Comparison of ENCODE assay signal across 16 cellular contexts in the genomic region with DNA sequence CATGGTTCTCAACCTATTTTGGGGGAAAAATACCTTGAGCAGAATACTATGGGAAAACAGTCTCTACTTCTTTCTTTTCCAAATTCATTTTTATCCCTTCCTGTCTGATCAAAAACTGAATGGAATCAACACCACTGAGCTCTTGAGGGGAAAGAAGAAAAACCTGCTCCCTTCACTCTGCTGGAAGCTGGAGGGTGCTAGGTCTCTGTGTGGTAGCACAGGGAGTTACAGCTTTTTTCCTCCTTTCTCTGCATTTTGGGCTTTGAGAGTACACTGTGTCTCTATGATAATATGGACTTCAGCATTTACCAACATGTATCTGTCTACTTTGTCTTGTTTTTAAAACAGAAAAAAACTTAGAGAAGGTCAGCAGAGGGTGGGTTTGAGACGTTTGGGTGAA.
DNase-seq lines count a peak whose midpoint lies in the region; ATAC-seq and TF ChIP-seq lines count a peak whose summit lies in the region.
"Had no signal": no experiment of that assay in that cellular context is flagged by ENCODE, and none has a peak within 500 bp of the region (broad histone marks: within the 10 kb centered on the region; RNA-seq: fewer than 3 reads in every experiment).

No MANE protein-coding gene starts in this region.

- H3K36me3 ChIP-seq in H7 (replicated peaks; ENCODE audit: control insufficient read depth, insufficient read depth, low read length), result no peaks in the 10 kb centered on the region
- H3K36me3 ChIP-seq in OCI-LY7 (ENCODE audit: insufficient read depth, low read length), result no peaks in the 10 kb centered on the region
- H3K36me3 ChIP-seq in endodermal cell (ENCODE audit: control insufficient read depth, insufficient read depth, low read length), result no peaks in the 10 kb centered on the region
- no peaks in the 10 kb centered on the region for H3K36me3 ChIP-seq in testis (ENCODE audit: low read depth, missing control alignments)

- WGBS in endodermal cell (ENCODE audit: insufficient coverage in 1 of 2, insufficient read length in 1 of 2), 2 experiments, result 100% methylated on average over 1 of the region's 1 CpG; no CpG with 5 or more reads in 1 of the 2 experiments
- WGBS in testis, 2 donors, result 35 to 45% methylated on average over 1 of the region's 1 CpG

- H3K27ac Mint-ChIP-seq in endodermal cell, result no peak overlapping the region
- H3K27ac Mint-ChIP-seq: CD4-positive, alpha-beta memory T cell; H9 had no signal

- no peak overlapping the region for H3K27ac ChIP-seq in OCI-LY7 (ENCODE audit: low read depth, low read length, poor library complexity, severe bottlenecking)
- H3K27ac ChIP-seq in endodermal cell (ENCODE audit: low read depth, low read length), result no peak overlapping the region
- no peak overlapping the region for H3K27ac ChIP-seq in testis
- H3K27ac ChIP-seq in RWPE1, result no peak overlapping the region

- intact Hi-C loops in OCI-LY7 (cut with micrococcal nuclease; ENCODE audit: unreplicated experiment) (no loop called here), testis (cut with DNase I; ENCODE audit: low total_unique reads) (no loop called here)

- no peak overlapping the region for H3K9ac ChIP-seq in endodermal cell (ENCODE audit: extremely low read depth, low read length, poor library complexity, severe bottlenecking)

- H3K4me1 Mint-ChIP-seq in endodermal cell, result peaks cover 10% of the 10 kb centered on the region
- H3K4me1 Mint-ChIP-seq: CD4-positive, alpha-beta memory T cell had no signal

- H3K27me3 ChIP-seq in H7 (ENCODE audit: control insufficient read depth, insufficient read depth, low read length), result no peaks in the 10 kb centered on the region
- no peaks in the 10 kb centered on the region for H3K27me3 ChIP-seq in endodermal cell (ENCODE audit: control insufficient read depth, insufficient read depth, low read length, poor library complexity, severe bottlenecking)
- H3K27me3 ChIP-seq in testis, result no peaks in the 10 kb centered on the region

- ATAC-seq in HG02981 (IDR thresholded peaks at IDR 0.05; ENCODE audit: unreplicated experiment), result no peak
- ATAC-seq: HCT116 had no signal

- H2AFZ ChIP-seq in OCI-LY7 (ENCODE audit: low read length), result peak overlapping the region; percentile 22

- no peaks in the 10 kb centered on the region for H3K9me2 ChIP-seq in OCI-LY7 (ENCODE audit: insufficient read depth, low read length)

- no TSS peak for BruUV-seq in OCI-LY7 (replicated peaks; lab: Mats Ljungman, UMichigan)

- TF ChIP-seq CTCF in OCI-LY7 (conservative IDR thresholded peaks at IDR 0.05; ENCODE audit: low read length), result no peak
- TF ChIP-seq CTCF in endodermal cell (conservative IDR thresholded peaks at IDR 0.05), result peak; percentile 16
- no peak for TF ChIP-seq CTCF in testis (IDR thresholded peaks at IDR 0.05)
- TF ChIP-seq CTCF in RWPE1 (conservative IDR thresholded peaks at IDR 0.05; ENCODE audit: low read depth), result no peak

- no peak overlapping the region for H3K4me2 ChIP-seq in OCI-LY7 (ENCODE audit: low read length)

- H3K4me3 Mint-ChIP-seq in endodermal cell, result no peak overlapping the region
- H3K4me3 Mint-ChIP-seq: CD4-positive, alpha-beta memory T cell; H9 had no signal

- H3K4me3 ChIP-seq in H7 (ENCODE audit: insufficient read depth, low read depth, low read length), result no peak overlapping the region
- H3K4me3 ChIP-seq in OCI-LY7 (ENCODE audit: low read depth, low read length, poor library complexity, severe bottlenecking), result no peak overlapping the region
- no peak overlapping the region for H3K4me3 ChIP-seq in endodermal cell (ENCODE audit: low read length)
- H3K4me3 ChIP-seq in testis, result no peak overlapping the region

- H3K27me3 Mint-ChIP-seq in endodermal cell (ENCODE audit: insufficient read depth), result no peaks in the 10 kb centered on the region
- H3K27me3 Mint-ChIP-seq: CD4-positive, alpha-beta memory T cell had no signal

- H3K79me2 ChIP-seq in OCI-LY7 (ENCODE audit: insufficient read depth, low read depth, low read length), result no peaks in the 10 kb centered on the region

- H4K20me1 ChIP-seq in OCI-LY7 (ENCODE audit: insufficient read depth, low read length), result no peaks in the 10 kb centered on the region

- CTCF ChIA-PET in OCI-LY7 (lab: Charles Lee; ENCODE audit: unreplicated experiment), result no interaction called here
- CTCF ChIA-PET in RWPE1 (lab: Yijun Ruan, JAX), result no interaction called here

- H3K9me3 Mint-ChIP-seq in endodermal cell, result no peaks in the 10 kb centered on the region
- H3K9me3 Mint-ChIP-seq: H9 had no signal

- DNase-seq in H7, result peak; percentile 0
- DNase-seq in OCI-LY7 (ENCODE audit: low spot score), result no peak
- DNase-seq in endodermal cell, result no peak
- no peak for DNase-seq in testis
- DNase-seq in RWPE1 (ENCODE audit: low spot score), result no peak
- DNase-seq: C1 segment of cervical spinal cord; Calu3; CD4-positive, alpha-beta memory T cell; COR-L47; DMS79; EL; GF-D8; GOT3; H9 had no signal

- no peak for TF ChIP-seq POLR2A in testis (IDR thresholded peaks at IDR 0.05)

- POLR2A ChIA-PET in OCI-LY7 (lab: Charles Lee), result interaction anchor here (0.7 to 2.1 kb wide), 2 partner anchors 9 to 116 kb away, joined by 3 to 10 read pairs; no protein-coding TSS in a partner anchor
- POLR2A ChIA-PET in RWPE1 (lab: Yijun Ruan, JAX; ENCODE audit: low non-redundant PET), result no interaction called here

- H3K9me3 ChIP-seq in OCI-LY7 (ENCODE audit: low read length) (no peaks in the 10 kb centered on the region), endodermal cell (ENCODE audit: control insufficient read depth, low read length) (no peaks in the 10 kb centered on the region), testis (no peaks in the 10 kb centered on the region)

- H3K36me3 Mint-ChIP-seq in endodermal cell (ENCODE audit: low read depth), result no peaks in the 10 kb centered on the region
- H3K36me3 Mint-ChIP-seq: CD4-positive, alpha-beta memory T cell had no signal

- peaks cover 12% of the 10 kb centered on the region for H3K4me1 ChIP-seq in OCI-LY7 (ENCODE audit: insufficient read depth, low read length, poor library complexity, severe bottlenecking)
- peaks cover 10% of the 10 kb centered on the region for H3K4me1 ChIP-seq in endodermal cell (ENCODE audit: control insufficient read depth, insufficient read depth, low read length)
- H3K4me1 ChIP-seq in testis, result no peaks in the 10 kb centered on the region
